2 cellular contexts compared by ENCODE assay signal in the genomic region with DNA sequence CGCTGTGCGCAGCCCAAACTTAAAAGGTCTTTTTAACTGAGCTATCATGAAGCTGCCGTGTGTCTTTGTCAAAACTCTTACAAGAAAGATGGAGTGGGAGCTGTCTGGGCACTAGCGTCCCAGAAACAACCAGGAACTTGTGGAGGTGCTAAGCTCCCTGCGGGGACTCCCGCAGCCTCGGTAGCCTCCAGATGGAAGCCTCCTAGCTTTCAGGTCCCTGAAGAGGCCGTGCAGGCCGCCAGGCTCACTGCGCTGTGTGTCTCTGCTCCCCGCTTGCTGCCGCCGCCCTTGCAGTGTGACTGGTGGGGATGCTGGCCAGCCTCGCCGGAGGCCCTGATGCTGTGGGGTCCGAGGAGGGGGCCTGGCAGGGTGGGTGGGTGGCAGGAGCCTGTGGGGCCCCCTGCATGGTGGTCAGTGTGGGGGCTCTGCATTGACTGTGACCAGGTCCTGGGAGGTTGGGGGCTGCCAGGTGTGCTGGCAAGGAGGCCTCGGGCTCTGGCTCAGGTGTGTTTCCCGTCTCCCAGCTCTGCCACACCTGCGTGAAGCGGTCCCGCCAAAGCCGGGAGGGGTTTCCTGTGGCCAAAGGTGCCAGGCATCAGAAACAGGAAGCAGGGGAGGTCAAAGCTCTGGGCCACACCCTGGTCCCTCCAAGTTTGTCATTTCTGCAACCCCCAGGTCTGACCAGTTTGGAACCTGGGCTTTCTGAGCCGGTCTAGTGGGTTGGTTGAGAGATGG.
TF ChIP-seq lines count a peak whose summit lies in the region.

No MANE protein-coding gene starts in this region.

TF ChIP-seq in IMR-90, 13 proteins besides CTCF, POLR2A, EP300 and RAD21:
- no peak for TF ChIP-seq CHD1 (IDR thresholded peaks at IDR 0.05; ENCODE audit: low read depth, low read length)
- TF ChIP-seq RFX5 (IDR thresholded peaks at IDR 0.05; ENCODE audit: low read depth, low read length): no peak
- TF ChIP-seq BHLHE40 (IDR thresholded peaks at IDR 0.05; ENCODE audit: low read depth, low read length): no peak
- TF ChIP-seq MAZ (IDR thresholded peaks at IDR 0.05; ENCODE audit: borderline replicate concordance, low read depth, low read length): no peak
- no peak for TF ChIP-seq RCOR1 (IDR thresholded peaks at IDR 0.05; ENCODE audit: insufficient replicate concordance, low read length)

TF ChIP-seq in GM12878, 131 proteins besides CTCF, POLR2A, EP300 and RAD21:
- TF ChIP-seq TARDBP (IDR thresholded peaks at IDR 0.05; ENCODE audit: borderline replicate concordance): no peak
- TF ChIP-seq ZBED1 (IDR thresholded peaks at IDR 0.05; ENCODE audit: borderline replicate concordance): no peak
- TF ChIP-seq HDAC6 (IDR thresholded peaks at IDR 0.05; ENCODE audit: unreplicated experiment): no peak
- TF ChIP-seq RFX5 (IDR thresholded peaks at IDR 0.05; ENCODE audit: low read depth, low read length): no peak
- TF ChIP-seq TCF7 (IDR thresholded peaks at IDR 0.05; ENCODE audit: borderline replicate concordance): no peak
- no peak for TF ChIP-seq SP1 (IDR thresholded peaks at IDR 0.05; ENCODE audit: low read depth, low read length)
- no peak for TF ChIP-seq MXI1 (IDR thresholded peaks at IDR 0.05; ENCODE audit: low read depth, low read length)
- no peak for TF ChIP-seq BCL11A (IDR thresholded peaks at IDR 0.05; ENCODE audit: low read depth, low read length)
- peak; percentile 15; the same call in 1 of the 2 replicates for TF ChIP-seq IKZF1 (conservative IDR thresholded peaks at IDR 0.05)
- no peak for TF ChIP-seq POLR2AphosphoS5 (IDR thresholded peaks at IDR 0.05; ENCODE audit: low read length)
- no peak for TF ChIP-seq BMI1 (IDR thresholded peaks at IDR 0.05; ENCODE audit: borderline replicate concordance)
- 0 out of 2 replicates have a peak, but pooled peaks have one; percentile 31 for TF ChIP-seq EED (IDR thresholded peaks at IDR 0.05; ENCODE audit: low read depth)
- no peak for TF ChIP-seq NFXL1 (IDR thresholded peaks at IDR 0.05; ENCODE audit: borderline replicate concordance)
- TF ChIP-seq SPI1 (IDR thresholded peaks at IDR 0.05; ENCODE audit: borderline replicate concordance, insufficient read depth, low read depth, low read length): peak; percentile 9; the same call in 1 of the 2 replicates
- TF ChIP-seq PAX8 (IDR thresholded peaks at IDR 0.05): no peak
- no peak for TF ChIP-seq BACH1 (IDR thresholded peaks at IDR 0.05; ENCODE audit: borderline replicate concordance)
- no peak for TF ChIP-seq NRF1 (conservative IDR thresholded peaks at IDR 0.05; ENCODE audit: low read depth, low read length)
- TF ChIP-seq SMC3 (IDR thresholded peaks at IDR 0.05; ENCODE audit: borderline replicate concordance, low read length): no peak
- TF ChIP-seq MYB (IDR thresholded peaks at IDR 0.05; ENCODE audit: borderline replicate concordance, low read depth, low read length): no peak
- no peak for TF ChIP-seq NR2C1 (IDR thresholded peaks at IDR 0.05)
- TF ChIP-seq, protein P1, sequence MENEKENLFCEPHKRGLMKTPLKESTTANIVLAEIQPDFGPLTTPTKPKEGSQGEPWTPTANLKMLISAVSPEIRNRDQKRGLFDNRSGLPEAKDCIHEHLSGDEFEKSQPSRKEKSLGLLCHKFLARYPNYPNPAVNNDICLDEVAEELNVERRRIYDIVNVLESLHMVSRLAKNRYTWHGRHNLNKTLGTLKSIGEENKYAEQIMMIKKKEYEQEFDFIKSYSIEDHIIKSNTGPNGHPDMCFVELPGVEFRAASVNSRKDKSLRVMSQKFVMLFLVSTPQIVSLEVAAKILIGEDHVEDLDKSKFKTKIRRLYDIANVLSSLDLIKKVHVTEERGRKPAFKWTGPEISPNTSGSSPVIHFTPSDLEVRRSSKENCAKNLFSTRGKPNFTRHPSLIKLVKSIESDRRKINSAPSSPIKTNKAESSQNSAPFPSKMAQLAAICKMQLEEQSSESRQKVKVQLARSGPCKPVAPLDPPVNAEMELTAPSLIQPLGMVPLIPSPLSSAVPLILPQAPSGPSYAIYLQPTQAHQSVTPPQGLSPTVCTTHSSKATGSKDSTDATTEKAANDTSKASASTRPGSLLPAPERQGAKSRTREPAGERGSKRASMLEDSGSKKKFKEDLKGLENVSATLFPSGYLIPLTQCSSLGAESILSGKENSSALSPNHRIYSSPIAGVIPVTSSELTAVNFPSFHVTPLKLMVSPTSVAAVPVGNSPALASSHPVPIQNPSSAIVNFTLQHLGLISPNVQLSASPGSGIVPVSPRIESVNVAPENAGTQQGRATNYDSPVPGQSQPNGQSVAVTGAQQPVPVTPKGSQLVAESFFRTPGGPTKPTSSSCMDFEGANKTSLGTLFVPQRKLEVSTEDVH (IDR thresholded peaks at IDR 0.05; ENCODE audit: low read depth, partially characterized antibody): no peak
- no peak for TF ChIP-seq RUNX3 (IDR thresholded peaks at IDR 0.05; ENCODE audit: low read length)
- TF ChIP-seq STAT3 (IDR thresholded peaks at IDR 0.05; ENCODE audit: low read depth, low read length): no peak
- TF ChIP-seq, protein P2, sequence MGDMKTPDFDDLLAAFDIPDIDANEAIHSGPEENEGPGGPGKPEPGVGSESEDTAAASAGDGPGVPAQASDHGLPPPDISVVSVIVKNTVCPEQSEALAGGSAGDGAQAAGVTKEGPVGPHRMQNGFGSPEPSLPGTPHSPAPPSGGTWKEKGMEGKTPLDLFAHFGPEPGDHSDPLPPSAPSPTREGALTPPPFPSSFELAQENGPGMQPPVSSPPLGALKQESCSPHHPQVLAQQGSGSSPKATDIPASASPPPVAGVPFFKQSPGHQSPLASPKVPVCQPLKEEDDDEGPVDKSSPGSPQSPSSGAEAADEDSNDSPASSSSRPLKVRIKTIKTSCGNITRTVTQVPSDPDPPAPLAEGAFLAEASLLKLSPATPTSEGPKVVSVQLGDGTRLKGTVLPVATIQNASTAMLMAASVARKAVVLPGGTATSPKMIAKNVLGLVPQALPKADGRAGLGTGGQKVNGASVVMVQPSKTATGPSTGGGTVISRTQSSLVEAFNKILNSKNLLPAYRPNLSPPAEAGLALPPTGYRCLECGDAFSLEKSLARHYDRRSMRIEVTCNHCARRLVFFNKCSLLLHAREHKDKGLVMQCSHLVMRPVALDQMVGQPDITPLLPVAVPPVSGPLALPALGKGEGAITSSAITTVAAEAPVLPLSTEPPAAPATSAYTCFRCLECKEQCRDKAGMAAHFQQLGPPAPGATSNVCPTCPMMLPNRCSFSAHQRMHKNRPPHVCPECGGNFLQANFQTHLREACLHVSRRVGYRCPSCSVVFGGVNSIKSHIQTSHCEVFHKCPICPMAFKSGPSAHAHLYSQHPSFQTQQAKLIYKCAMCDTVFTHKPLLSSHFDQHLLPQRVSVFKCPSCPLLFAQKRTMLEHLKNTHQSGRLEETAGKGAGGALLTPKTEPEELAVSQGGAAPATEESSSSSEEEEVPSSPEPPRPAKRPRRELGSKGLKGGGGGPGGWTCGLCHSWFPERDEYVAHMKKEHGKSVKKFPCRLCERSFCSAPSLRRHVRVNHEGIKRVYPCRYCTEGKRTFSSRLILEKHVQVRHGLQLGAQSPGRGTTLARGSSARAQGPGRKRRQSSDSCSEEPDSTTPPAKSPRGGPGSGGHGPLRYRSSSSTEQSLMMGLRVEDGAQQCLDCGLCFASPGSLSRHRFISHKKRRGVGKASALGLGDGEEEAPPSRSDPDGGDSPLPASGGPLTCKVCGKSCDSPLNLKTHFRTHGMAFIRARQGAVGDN (IDR thresholded peaks at IDR 0.05): no peak
- 0 out of 2 replicates have a peak, but pooled peaks have one; percentile 43 for TF ChIP-seq SIN3A (IDR thresholded peaks at IDR 0.05; ENCODE audit: low read depth, low read length)
- TF ChIP-seq TCF12 (IDR thresholded peaks at IDR 0.05; ENCODE audit: low read depth, low read length): no peak
- TF ChIP-seq, protein P3, sequence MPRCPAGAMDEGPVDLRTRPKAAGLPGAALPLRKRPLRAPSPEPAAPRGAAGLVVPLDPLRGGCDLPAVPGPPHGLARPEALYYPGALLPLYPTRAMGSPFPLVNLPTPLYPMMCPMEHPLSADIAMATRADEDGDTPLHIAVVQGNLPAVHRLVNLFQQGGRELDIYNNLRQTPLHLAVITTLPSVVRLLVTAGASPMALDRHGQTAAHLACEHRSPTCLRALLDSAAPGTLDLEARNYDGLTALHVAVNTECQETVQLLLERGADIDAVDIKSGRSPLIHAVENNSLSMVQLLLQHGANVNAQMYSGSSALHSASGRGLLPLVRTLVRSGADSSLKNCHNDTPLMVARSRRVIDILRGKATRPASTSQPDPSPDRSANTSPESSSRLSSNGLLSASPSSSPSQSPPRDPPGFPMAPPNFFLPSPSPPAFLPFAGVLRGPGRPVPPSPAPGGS (IDR thresholded peaks at IDR 0.05; ENCODE audit: borderline replicate concordance, insufficient read depth, low read depth, low read length, poor library complexity, severe bottlenecking): no peak
- no peak for TF ChIP-seq ASH2L (IDR thresholded peaks at IDR 0.05; ENCODE audit: borderline replicate concordance, low read depth)
